28 cellular contexts compared by ENCODE assay signal in genomic region chr1:84732520-84732919, GRCh38.
"Had no signal": no experiment of that assay in that cellular context is flagged by ENCODE, and none has a peak within 500 bp of the region (broad histone marks: within the 10 kb centered on the region; RNA-seq: fewer than 3 reads in every experiment).

No MANE protein-coding gene starts in this region.

- H3K9me3 ChIP-seq: stomach, suprapubic skin, testis, thoracic aorta, thyroid gland, tibial artery, transverse colon, upper lobe of left lung, upper lobe of right lung, uterus, vagina had no signal

- H3K9me3 Mint-ChIP-seq: stimulated activated effector memory CD8-positive, alpha-beta T cell treated with anti-CD3 and anti-CD28 coated beads, Interleukin-12 subunit alpha, Interleukin-12 subunit beta, amount 100 ng/mL, for 72 hours; stimulated activated naive CD8-positive, alpha-beta T cell treated with anti-CD3 and anti-CD28 coated beads, Interleukin-15, amount 100 ng/mL, for 72 hours; stimulated activated naive CD8-positive, alpha-beta T cell treated with anti-CD3 and anti-CD28 coated beads, Interleukin-15, Interleukin-2, amounts not matched to agents 100 ng/mL and 50 ng/mL, for 24 hours had no signal

- H3K27me3 ChIP-seq: suprapubic skin, testis, thyroid gland, tibial artery, tibial nerve, transverse colon, upper lobe of left lung, upper lobe of right lung, uterus, vagina had no signal

- H3K4me1 ChIP-seq: suprapubic skin, testis, thyroid gland, tibial nerve, transverse colon, upper lobe of left lung, upper lobe of right lung, vagina had no signal

- H3K36me3 ChIP-seq: stomach, suprapubic skin, thoracic aorta, thyroid gland, tibial artery, tibial nerve, transverse colon, upper lobe of left lung, upper lobe of right lung, uterus, vagina had no signal

- ATAC-seq: stimulated activated effector memory CD8-positive, alpha-beta T cell treated with anti-CD3 and anti-CD28 coated beads, Interleukin-12 subunit alpha, Interleukin-12 subunit beta, amount 100 ng/mL, for 72 hours; stimulated activated memory B cell treated with anti-CD40 and anti-IgM and Interleukin-4, amounts not matched to agents 10 μg/mL and 1 μg/mL and 100 μg/mL, for 72 hours; stimulated activated naive B cell treated with anti-CD40 and anti-IgM and Interleukin-4, amounts not matched to agents 10 μg/mL and 1 μg/mL and 100 μg/mL, for 72 hours; stimulated activated naive CD8-positive, alpha-beta T cell treated with anti-CD3 and anti-CD28 coated beads, Interleukin-15, amount 100 ng/mL, for 72 hours; stimulated activated naive CD8-positive, alpha-beta T cell treated with anti-CD3 and anti-CD28 coated beads, Interleukin-15, Interleukin-2, amounts not matched to agents 100 U/mL and 50 U/mL, for 24 hours; upper lobe of right lung had no signal

- DNase-seq: stimulated activated CD4-positive, alpha-beta T cell treated with anti-CD3 and anti-CD28 coated beads, Interleukin-2, amount 100 ng/mL, for 48 hours; stimulated activated CD4-positive, alpha-beta T cell treated with anti-CD3 and anti-CD28 coated beads, Interleukin-4, amount 100 ng/mL, for 1 hour; stimulated activated CD4-positive, alpha-beta T cell treated with anti-CD3 and anti-CD28 coated beads, Interleukin-4, amount 100 ng/mL, for 24 hours; stimulated activated CD4-positive, alpha-beta T cell treated with anti-CD3 and anti-CD28 coated beads, Interleukin-4, amount 100 ng/mL, for 4 hours; stimulated activated CD8-positive, alpha-beta memory T cell treated with anti-CD3 and anti-CD28 coated beads, Interleukin-4, amount 100 ng/mL, for 48 hours; stimulated activated naive B cell treated with anti-CD40 and anti-IgM and Interleukin-4, amounts not matched to agents 10 μg/mL and 1 μg/mL and 100 μg/mL, for 72 hours; stimulated activated naive CD4-positive, alpha-beta T cell; stimulated activated naive CD4-positive, alpha-beta T cell treated with Interleukin-2 at 50 U/mL for 16 hours; stimulated activated naive CD8-positive, alpha-beta T cell treated with anti-CD3 and anti-CD28 coated beads, Interleukin-15, amount 100 ng/mL, for 72 hours; stimulated activated naive CD8-positive, alpha-beta T cell treated with anti-CD3 and anti-CD28 coated beads, Interleukin-15, Interleukin-2, amounts not matched to agents 100 U/mL and 50 U/mL, for 24 hours; stomach; substantia nigra; testis; thyroid gland; tibial artery; transverse colon; trophoblast cell; upper lobe of left lung; upper lobe of right lung; uterus had no signal

- H3K27ac Mint-ChIP-seq: stimulated activated effector memory CD8-positive, alpha-beta T cell treated with anti-CD3 and anti-CD28 coated beads, Interleukin-12 subunit alpha, Interleukin-12 subunit beta, amount 100 ng/mL, for 72 hours; stimulated activated memory B cell treated with anti-CD40 and anti-IgM and Interleukin-4, amounts not matched to agents 10 μg/mL and 1 μg/mL and 100 μg/mL, for 72 hours; stimulated activated naive B cell treated with anti-CD40 and anti-IgM and Interleukin-4, amounts not matched to agents 10 μg/mL and 1 μg/mL and 100 μg/mL, for 72 hours; stimulated activated naive CD8-positive, alpha-beta T cell treated with anti-CD3 and anti-CD28 coated beads, Interleukin-15, amount 100 ng/mL, for 72 hours; stimulated activated naive CD8-positive, alpha-beta T cell treated with anti-CD3 and anti-CD28 coated beads, Interleukin-15, Interleukin-2, amounts not matched to agents 100 ng/mL and 50 ng/mL, for 24 hours; type B pancreatic cell had no signal

- H3K4me3 ChIP-seq: stomach, suprapubic skin, testis, thoracic aorta, thyroid gland, tibial artery, tibial nerve, transverse colon, upper lobe of left lung, upper lobe of right lung, uterus, vagina had no signal

- H3K4me1 Mint-ChIP-seq: stimulated activated effector memory CD8-positive, alpha-beta T cell treated with anti-CD3 and anti-CD28 coated beads, Interleukin-12 subunit alpha, Interleukin-12 subunit beta, amount 100 ng/mL, for 72 hours; stimulated activated memory B cell treated with anti-CD40 and anti-IgM and Interleukin-4, amounts not matched to agents 10 μg/mL and 1 μg/mL and 100 μg/mL, for 72 hours; stimulated activated naive B cell treated with anti-CD40 and anti-IgM and Interleukin-4, amounts not matched to agents 10 μg/mL and 1 μg/mL and 100 μg/mL, for 72 hours; stimulated activated naive CD8-positive, alpha-beta T cell treated with anti-CD3 and anti-CD28 coated beads, Interleukin-15, amount 100 ng/mL, for 72 hours had no signal

- H3K36me3 Mint-ChIP-seq: stimulated activated effector memory CD8-positive, alpha-beta T cell treated with anti-CD3 and anti-CD28 coated beads, Interleukin-12 subunit alpha, Interleukin-12 subunit beta, amount 100 ng/mL, for 72 hours; stimulated activated naive B cell treated with anti-CD40 and anti-IgM and Interleukin-4, amounts not matched to agents 10 μg/mL and 1 μg/mL and 100 μg/mL, for 72 hours; type B pancreatic cell had no signal

- H3K27ac ChIP-seq: stomach, suprapubic skin, testis, thoracic aorta, thyroid gland, tibial artery, tibial nerve, transverse colon, upper lobe of left lung, upper lobe of right lung, uterus, vagina had no signal

- H3K4me3 Mint-ChIP-seq: stimulated activated effector memory CD8-positive, alpha-beta T cell treated with anti-CD3 and anti-CD28 coated beads, Interleukin-12 subunit alpha, Interleukin-12 subunit beta, amount 100 ng/mL, for 72 hours; stimulated activated memory B cell treated with anti-CD40 and anti-IgM and Interleukin-4, amounts not matched to agents 10 μg/mL and 1 μg/mL and 100 μg/mL, for 72 hours; stimulated activated naive B cell treated with anti-CD40 and anti-IgM and Interleukin-4, amounts not matched to agents 10 μg/mL and 1 μg/mL and 100 μg/mL, for 72 hours; stimulated activated naive CD8-positive, alpha-beta T cell treated with anti-CD3 and anti-CD28 coated beads, Interleukin-15, amount 100 ng/mL, for 72 hours; stimulated activated naive CD8-positive, alpha-beta T cell treated with anti-CD3 and anti-CD28 coated beads, Interleukin-15, Interleukin-2, amounts not matched to agents 100 ng/mL and 50 ng/mL, for 24 hours; type B pancreatic cell had no signal

- H3K27me3 Mint-ChIP-seq: type B pancreatic cell had no signal
